ENCODE assay signal across 8 cellular contexts in the genomic region with DNA sequence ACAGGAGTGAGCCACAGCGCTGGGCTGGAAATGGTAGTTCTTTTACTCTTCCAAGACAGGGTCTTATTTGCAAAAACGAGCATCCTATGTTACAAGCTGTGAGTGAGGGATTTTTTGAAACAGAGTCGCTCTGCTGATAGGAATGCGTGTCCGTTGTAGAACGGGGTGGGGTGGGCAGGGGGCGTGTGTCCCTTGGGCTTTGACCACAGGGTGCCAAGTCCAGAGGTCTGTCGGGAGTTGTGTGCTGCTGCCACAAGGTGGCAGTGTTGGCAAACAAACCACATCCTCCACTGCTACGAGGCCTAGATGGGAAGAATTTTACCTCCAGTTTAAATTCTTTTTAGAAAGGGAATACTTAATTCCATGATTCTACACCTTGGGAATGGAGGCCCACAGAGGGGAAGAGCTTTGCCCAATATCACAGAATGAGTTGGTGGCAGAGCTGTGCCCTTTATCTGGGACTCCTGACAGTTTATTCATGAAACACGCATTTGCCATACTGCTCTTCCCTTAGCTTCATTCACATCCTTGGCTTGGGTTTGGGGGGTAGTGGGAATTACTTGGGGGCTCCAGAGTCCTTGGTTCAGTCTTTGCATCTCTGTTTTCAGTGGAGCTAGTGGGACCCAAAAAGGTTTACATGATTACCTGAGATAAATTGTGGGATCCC. TPM values are rescaled to one million over a fixed set of nuclear protein-coding genes. Genes with fewer than 3 reads are reported as not detected.
DNase-seq lines count a peak whose midpoint lies in the region; ATAC-seq lines count a peak whose summit lies in the region.

No MANE protein-coding gene starts in this region.

- CTCF ChIA-PET in T-cell (lab: Charles Lee), result interaction anchor here (0.6 to 2.8 kb wide), 12 partner anchors 10 to 1160 kb away, joined by 3 to 27 read pairs (median 4); no protein-coding TSS in a partner anchor

- H3K9ac ChIP-seq in adipocyte (ENCODE audit: low read length), result no peak overlapping the region

- no peaks in the 10 kb centered on the region for H3K36me3 ChIP-seq in adipocyte (ENCODE audit: control insufficient read depth, insufficient read depth, low read length, severe bottlenecking)

- ATAC-seq in T-cell (replicated peaks in 1 of 4), result peak; percentile 60 to 86 (median 74)
- ATAC-seq in left ventricle myocardium superior, result peak; percentile 81
- ATAC-seq in sciatic nerve, result peak; percentile 81
- no peak for ATAC-seq in GM18511 (IDR thresholded peaks at IDR 0.05; ENCODE audit: unreplicated experiment)
- ATAC-seq in HG03097 (IDR thresholded peaks at IDR 0.05; ENCODE audit: low FRiP score, unreplicated experiment), result no peak

- no peak overlapping the region for H3K4me3 ChIP-seq in adipocyte (ENCODE audit: low read length)

- H3K27me3 Mint-ChIP-seq in T-cell, result peaks cover 2 to 6% of the 10 kb centered on the region in 2 donors

- no peak overlapping the region for H3K4me3 Mint-ChIP-seq in T-cell

- no peak overlapping the region for H3K27ac Mint-ChIP-seq in T-cell

- no peaks in the 10 kb centered on the region for H3K36me3 Mint-ChIP-seq in T-cell

- POLR2A ChIA-PET in T-cell (lab: Charles Lee), result no interaction called here

- H3K9me3 ChIP-seq in adipocyte (ENCODE audit: control insufficient read depth, low read length), result no peaks in the 10 kb centered on the region

- H3K27me3 ChIP-seq in adipocyte (replicated peaks; ENCODE audit: control insufficient read depth, insufficient read depth, low read length), result peaks cover 7% of the 10 kb centered on the region

- intact Hi-C loops in left ventricle myocardium superior (cut with micrococcal nuclease), result loop anchor here (2.0 to 10.0 kb wide), 2 partner anchors 52 to 100 kb away; no protein-coding TSS in a partner anchor
- intact Hi-C loops in sciatic nerve (cut with DNase I), result loop anchor here (2.0 kb wide), 1 partner anchor 98 kb away; no protein-coding TSS in a partner anchor

- DNase-seq in GM03348 (ENCODE audit: low spot score) (peak; percentile 81), NCI-H1048 (lab: John Stamatoyannopoulos, UW) (peak; percentile 11), T-cell (peak; percentile 11 to 64 (median 53)), adipocyte (ENCODE audit: low read depth) (peak; percentile 87), left ventricle myocardium superior (peak; percentile 72), sciatic nerve (ENCODE audit: low spot score) (peak; percentile 83)

- H3K4me1 ChIP-seq in adipocyte (ENCODE audit: control insufficient read depth, insufficient read depth, low read length), result peaks cover 26% of the 10 kb centered on the region

- no peaks in the 10 kb centered on the region for H3K9me3 Mint-ChIP-seq in T-cell

- peaks cover 15 to 21% (median 16%) of the 10 kb centered on the region in 3 donors for H3K4me1 Mint-ChIP-seq in T-cell

RNA-seq across cellular contexts. Expression of a gene that starts 30.6 kb away (rescaled TPM):
- under 1 TPM in 3 of 5 donors, not detected in 2; 0.41 to 0.46 (median 0.44) TPM for total RNA-seq in T-cell
- total RNA-seq in left ventricle myocardium superior, result 0.37 TPM
- 7.1 TPM for total RNA-seq in sciatic nerve

Comparison
In these comparisons a context has a peak if more than half of its experiments do, and no peak if none do; other contexts are left out.
1. DNase-seq: peak in every context shown above with its lines; median percentile 87 in adipocyte; 83 in sciatic nerve; 81 in GM03348; 72 in left ventricle myocardium superior; 53 in T-cell; 11 in NCI-H1048.
2. ATAC-seq: peak in T-cell (4 of 4), left ventricle myocardium superior (single experiment) and sciatic nerve (single experiment); none in GM18511 (single experiment) and HG03097 (single experiment).